Comparison of ENCODE assay signal across 8 cellular contexts in genomic region chr5:168486136-168486879, GRCh38. TPM values are rescaled to one million over a fixed set of nuclear protein-coding genes. Genes with fewer than 3 reads are reported as not detected.
DNase-seq lines count a peak whose midpoint lies in the region; ATAC-seq and TF ChIP-seq lines count a peak whose summit lies in the region.

Gene RARS1 (plus strand): TSS chr5:168486471. CDS start chr5:168486499, 28 bp downstream.

- H3K36me3 ChIP-seq in ascending aorta (peaks cover 22 to 27% of the 10 kb centered on the region in 2 donors), uterus (no peaks in the 10 kb centered on the region)

- H3K27me3 ChIP-seq in ascending aorta, result no peaks in the 10 kb centered on the region
- no peaks in the 10 kb centered on the region for H3K27me3 ChIP-seq in right cardiac atrium (ENCODE audit: control insufficient read depth, insufficient read depth)
- H3K27me3 ChIP-seq in uterus, result no peaks in the 10 kb centered on the region

- H3K4me3 ChIP-seq in ascending aorta, result peak within 1 kb of the TSS; percentile 89 to 91
- peak within 1 kb of the TSS; percentile 91 for H3K4me3 ChIP-seq in right cardiac atrium (ENCODE audit: low read length)
- H3K4me3 ChIP-seq in uterus, result peak within 1 kb of the TSS; percentile 85 to 91

- H3K9me3 ChIP-seq in ascending aorta (no peaks in the 10 kb centered on the region), right cardiac atrium (ENCODE audit: control insufficient read depth, low read length) (no peaks in the 10 kb centered on the region), uterus (no peaks in the 10 kb centered on the region)

- peaks cover 3 to 9% of the 10 kb centered on the region in 2 donors for H3K4me1 ChIP-seq in ascending aorta
- H3K4me1 ChIP-seq in right cardiac atrium (ENCODE audit: control insufficient read depth, insufficient read depth, low read length), result no peaks in the 10 kb centered on the region
- no peaks in the 10 kb centered on the region for H3K4me1 ChIP-seq in uterus

- peak; percentile 42 for DNase-seq in NCI-H187 treated with DMSO at 0.1 percent for 48 hours (lab: John Stamatoyannopoulos, UW)
- peak; percentile 57 to 95 for DNase-seq in ascending aorta (ENCODE audit: low spot score in 2 of 2)
- DNase-seq in right cardiac atrium, result peak; percentile 95 to 97 (median 97)
- peak; percentile 75 for DNase-seq in pulmonary artery endothelial cell (ENCODE audit: low read depth, low spot score)
- peak; percentile 92 to 94 for DNase-seq in uterus

- intact Hi-C loops in T-helper 2 cell treated with Interferon-gamma antibody and Interleukin-4, amounts not matched to agents 100 ng/mL and 5 ng/mL, for 36 hours (cut with micrococcal nuclease), result loop anchor here (1.0 to 5.0 kb wide), 5 partner anchors 20 to 1097 kb away; partner anchors contain the start of genes FBLL1, PANK3 and SPDL1
- intact Hi-C loops in ascending aorta (cut with DNase I) (loop anchor here (1.0 to 10.0 kb wide), 4 partner anchors 93 to 1094 kb away; partner anchors contain the start of genes PANK3 and SLIT3), right cardiac atrium (cut with DNase I) (loop anchor here (5.0 to 10.0 kb wide), 2 partner anchors 219 to 222 kb away; no protein-coding TSS in a partner anchor), uterus (cut with DNase I; ENCODE audit: low total_unique reads) (no loop called here)

- peak; percentile 28 to 75 for TF ChIP-seq POLR2A in uterus (IDR thresholded peaks at IDR 0.05)

- H3K27ac ChIP-seq in ascending aorta (peak within 1 kb of the TSS; percentile 78 to 81), right cardiac atrium (ENCODE audit: low read length) (no peak within 1 kb of the TSS), uterus (peak within 1 kb of the TSS; percentile 65 to 78)

- under 1% methylated on average over 40 of the region's 40 CpGs for WGBS in right cardiac atrium

- peak; percentile 83 for ATAC-seq in GM18502 (IDR thresholded peaks at IDR 0.05; ENCODE audit: poor library complexity, unreplicated experiment)
- peak; percentile 90 for ATAC-seq in HG02970 (IDR thresholded peaks at IDR 0.05; ENCODE audit: low FRiP score, unreplicated experiment)
- ATAC-seq in right cardiac atrium, result peak; percentile 99

- peak; percentile 91 to 98 (median 97) for TF ChIP-seq CTCF in ascending aorta (IDR thresholded peaks at IDR 0.05)
- peak; percentile 95 to 98 (median 96) for TF ChIP-seq CTCF in uterus (IDR thresholded peaks at IDR 0.05)

RNA-seq across cellular contexts. Expression of gene RARS1, which starts in this region (rescaled TPM):
- total RNA-seq in T-helper 2 cell treated with Interferon-gamma antibody and Interleukin-4, amounts not matched to agents 100 ng/mL and 5 ng/mL, for 36 hours, result 80.7 and 85.2 TPM in 2 replicates
- total RNA-seq in ascending aorta (24.5 TPM), right cardiac atrium (10 to 100 TPM; 47.1 to 54.3 (median 50.9) TPM), pulmonary artery endothelial cell (137 and 148 TPM in 2 replicates), uterus (100 to 1,000 TPM in 2 of 4 donors, 10 to 100 TPM in 2; 80.4 to 253 (median 102) TPM)
- polyA plus RNA-seq in right cardiac atrium, result 27.9 TPM

Comparison
In these comparisons a context has a peak if more than half of its experiments do, and no peak if none do; other contexts are left out.
1. DNase-seq: peak in every context shown above with its lines; median percentile 97 in right cardiac atrium; 93 in uterus; 76 in ascending aorta; 75 in pulmonary artery endothelial cell; 42 in NCI-H187 treated with DMSO at 0.1 percent for 48 hours.